In genomic region chr15:79314811-79315210, GRCh38 we compare ENCODE assay signal across 32 cellular contexts. TPM values are rescaled to one million over a fixed set of nuclear protein-coding genes. Genes with fewer than 3 reads are reported as not detected.
DNase-seq lines count a peak whose midpoint lies in the region; ATAC-seq, FAIRE-seq and TF ChIP-seq lines count a peak whose summit lies in the region.
"Had no signal": no experiment of that assay in that cellular context is flagged by ENCODE, and none has a peak within 500 bp of the region (broad histone marks: within the 10 kb centered on the region; RNA-seq: fewer than 3 reads in every experiment).

No MANE protein-coding gene starts in this region.

- TF ChIP-seq POLR2A in HCT116 (IDR thresholded peaks at IDR 0.05; ENCODE audit: borderline replicate concordance, extremely low read depth, insufficient read depth, insufficient read length) = no peak

- no TSS peak for BruUV-seq in HCT116 (replicated peaks; lab: Mats Ljungman, UMichigan)

- H3K27ac ChIP-seq in HCT116 (ENCODE audit: low read depth, low read length) (no peak overlapping the region), RWPE2 (ENCODE audit: poor library complexity, severe bottlenecking) (peak overlapping the region; percentile 11), keratinocyte (ENCODE audit: control insufficient read depth, insufficient read depth, low read length) (peak overlapping the region; percentile 65), colonic mucosa (no peak overlapping the region)
- no peak overlapping the region for H3K27ac ChIP-seq in CD8-positive, alpha-beta memory T cell (ENCODE audit: low read depth, low read length)
- H3K27ac ChIP-seq: right atrium auricular region, thoracic aorta had no signal

- ATAC-seq in HCT116 = no peak
- ATAC-seq in RWPE2 (ENCODE audit: low read depth) = no peak
- ATAC-seq in stimulated activated naive B cell treated with anti-CD40 and anti-IgM and Interleukin-4, amounts not matched to agents 10 μg/mL and 1 μg/mL and 100 μg/mL, for 72 hours (replicated peaks) = no peak
- ATAC-seq in GM18909 (IDR thresholded peaks at IDR 0.05; ENCODE audit: poor library complexity, unreplicated experiment) = no peak
- ATAC-seq: activated CD8-positive, alpha-beta memory T cell treated with anti-CD3 and anti-CD28 coated beads, Interleukin-2, amount 10 ng/mL, durations not matched to agents 7 days and 5 days; left cardiac atrium; stimulated activated memory B cell treated with anti-CD40 and anti-IgM and Interleukin-4, amounts not matched to agents 10 μg/mL and 1 μg/mL and 100 μg/mL, for 72 hours had no signal

- intact Hi-C loops in HCT116 (cut with micrococcal nuclease) (no loop called here), colonic mucosa (cut with DNase I) (no loop called here)

- no peaks in the 10 kb centered on the region for H3K9me2 ChIP-seq in HCT116 (ENCODE audit: insufficient read depth)
- H3K9me2 ChIP-seq: SK-N-SH had no signal

- no peaks in the 10 kb centered on the region for H3K9me1 ChIP-seq in keratinocyte (ENCODE audit: control insufficient read depth, extremely low read depth, insufficient read depth, low read length)

- peak overlapping the region; percentile 42 for H3K27ac Mint-ChIP-seq in stimulated activated naive B cell treated with anti-CD40 and anti-IgM and Interleukin-4, amounts not matched to agents 10 μg/mL and 1 μg/mL and 100 μg/mL, for 72 hours
- no peak overlapping the region for H3K27ac Mint-ChIP-seq in CD8-positive, alpha-beta memory T cell
- H3K27ac Mint-ChIP-seq: activated CD4-positive, alpha-beta T cell treated with anti-CD3 and anti-CD28 coated beads, Interleukin-2, amount 10 ng/mL, durations not matched to agents 7 days and 5 days; activated CD8-positive, alpha-beta memory T cell treated with anti-CD3 and anti-CD28 coated beads, Interleukin-2, amount 10 ng/mL, durations not matched to agents 7 days and 5 days; activated naive CD4-positive, alpha-beta T cell treated with anti-CD3 and anti-CD28 coated beads, Interleukin-2, amount 10 ng/mL, durations not matched to agents 7 days and 5 days; nephron; stimulated activated memory B cell treated with anti-CD40 and anti-IgM and Interleukin-4, amounts not matched to agents 10 μg/mL and 1 μg/mL and 100 μg/mL, for 72 hours had no signal

- H3K27me3 ChIP-seq in HCT116 (ENCODE audit: insufficient read depth, low read length) (no peaks in the 10 kb centered on the region), RWPE2 (ENCODE audit: insufficient read depth, poor library complexity, severe bottlenecking) (no peaks in the 10 kb centered on the region), keratinocyte (ENCODE audit: control insufficient read depth, extremely low read depth, insufficient read depth, low read length) (no peaks in the 10 kb centered on the region), colonic mucosa (no peaks in the 10 kb centered on the region)
- no peaks in the 10 kb centered on the region for H3K27me3 ChIP-seq in CD8-positive, alpha-beta memory T cell (ENCODE audit: insufficient read depth, low read length, poor library complexity, severe bottlenecking)
- H3K27me3 ChIP-seq: right atrium auricular region had no signal

- CTCF ChIA-PET in HCT116 (lab: Charles Lee) = no interaction called here
- CTCF ChIA-PET in CD8-positive, alpha-beta memory T cell (lab: Charles Lee) = no interaction called here

- H3K4me1 ChIP-seq in HCT116 (ENCODE audit: control insufficient read depth in 1 of 2, insufficient read depth in 2 of 2, low read length in 2 of 2) (peaks cover 3 to 31% of the 10 kb centered on the region in 2 experiments; a peak in 3 of 4 replicates), RWPE2 (ENCODE audit: insufficient read depth, poor library complexity, severe bottlenecking) (peaks cover 19% of the 10 kb centered on the region), keratinocyte (ENCODE audit: control insufficient read depth, extremely low read depth, insufficient read depth, low read length) (peaks cover 33% of the 10 kb centered on the region), colonic mucosa (peaks cover 7% of the 10 kb centered on the region)
- H3K4me1 ChIP-seq in CD8-positive, alpha-beta memory T cell (ENCODE audit: insufficient read depth, low read length) = peaks cover 20% of the 10 kb centered on the region

- no peak for TF ChIP-seq RAD21 in HCT116 (IDR thresholded peaks at IDR 0.05; ENCODE audit: low read depth)

- RAD21 ChIA-PET in HCT116 (lab: Charles Lee; ENCODE audit: low non-redundant PET in 1 of 2, low total read pairs in 2 of 2, uncharacterized antibody in 2 of 2, unreplicated experiment in 2 of 2) = no interaction called here

- H3K4me2 ChIP-seq in HCT116 (ENCODE audit: low read length) (peak overlapping the region; percentile 15; the same call in 1 of the 2 replicates), keratinocyte (ENCODE audit: control insufficient read depth, extremely low read depth, insufficient read depth, low read depth, low read length) (peak overlapping the region; percentile 63)
- H3K4me2 ChIP-seq: SK-N-SH had no signal

- H3K4me3 ChIP-seq in HCT116 (replicated peaks in 1 of 2; ENCODE audit: low read depth in 1 of 2, low read length in 2 of 2) (no peak overlapping the region), RWPE2 (ENCODE audit: severe bottlenecking) (no peak overlapping the region), keratinocyte (ENCODE audit: control insufficient read depth in 2 of 3, extremely low read depth in 1 of 3, insufficient read depth in 2 of 3, low read depth in 1 of 3, low read length in 3 of 3) (peak overlapping the region in 1 of 3 experiments; percentile 7), colonic mucosa (no peak overlapping the region)
- H3K4me3 ChIP-seq in CD8-positive, alpha-beta memory T cell (ENCODE audit: low read length) = no peak overlapping the region
- H3K4me3 ChIP-seq: right atrium auricular region, thoracic aorta had no signal

- no peak overlapping the region for H3K4me3 Mint-ChIP-seq in stimulated activated naive B cell treated with anti-CD40 and anti-IgM and Interleukin-4, amounts not matched to agents 10 μg/mL and 1 μg/mL and 100 μg/mL, for 72 hours
- peak overlapping the region in 2 of 7 donors; percentile 3 to 23 for H3K4me3 Mint-ChIP-seq in CD8-positive, alpha-beta memory T cell
- H3K4me3 Mint-ChIP-seq: activated CD4-positive, alpha-beta T cell treated with anti-CD3 and anti-CD28 coated beads, Interleukin-2, amount 10 ng/mL, durations not matched to agents 7 days and 5 days; activated CD8-positive, alpha-beta memory T cell treated with anti-CD3 and anti-CD28 coated beads, Interleukin-2, amount 10 ng/mL, durations not matched to agents 7 days and 5 days; activated naive CD4-positive, alpha-beta T cell treated with anti-CD3 and anti-CD28 coated beads, Interleukin-2, amount 10 ng/mL, durations not matched to agents 7 days and 5 days; CD14-positive monocyte; stimulated activated memory B cell treated with anti-CD40 and anti-IgM and Interleukin-4, amounts not matched to agents 10 μg/mL and 1 μg/mL and 100 μg/mL, for 72 hours had no signal

- peaks cover 0 to 2% of the 10 kb centered on the region in 2 donors for H3K9me3 Mint-ChIP-seq in stimulated activated naive B cell treated with anti-CD40 and anti-IgM and Interleukin-4, amounts not matched to agents 10 μg/mL and 1 μg/mL and 100 μg/mL, for 72 hours
- no peaks in the 10 kb centered on the region for H3K9me3 Mint-ChIP-seq in CD8-positive, alpha-beta memory T cell
- H3K9me3 Mint-ChIP-seq: activated CD4-positive, alpha-beta T cell treated with anti-CD3 and anti-CD28 coated beads, Interleukin-2, amount 10 ng/mL, durations not matched to agents 7 days and 5 days; activated naive CD4-positive, alpha-beta T cell treated with anti-CD3 and anti-CD28 coated beads, Interleukin-2, amount 10 ng/mL, durations not matched to agents 7 days and 5 days; stimulated activated memory B cell treated with anti-CD40 and anti-IgM and Interleukin-4, amounts not matched to agents 10 μg/mL and 1 μg/mL and 100 μg/mL, for 72 hours had no signal

- peak; percentile 66 for FAIRE-seq in keratinocyte (lab: Jason Lieb, UNC)
- FAIRE-seq: endometrium, HTR-8/SVneo had no signal

- H3K36me3 ChIP-seq in HCT116 (ENCODE audit: control insufficient read depth in 1 of 2, insufficient read depth in 2 of 2, low read length in 2 of 2) (peaks cover 24 to 59% of the 10 kb centered on the region in 2 experiments), RWPE2 (ENCODE audit: low read depth) (peaks cover 68% of the 10 kb centered on the region), keratinocyte (ENCODE audit: control insufficient read depth in 2 of 2, extremely low read depth in 1 of 2, insufficient read depth in 2 of 2, low read length in 2 of 2) (peaks cover 25 to 42% of the 10 kb centered on the region in 2 experiments), colonic mucosa (peaks cover 3% of the 10 kb centered on the region)
- peaks cover 51% of the 10 kb centered on the region for H3K36me3 ChIP-seq in CD8-positive, alpha-beta memory T cell (ENCODE audit: insufficient read depth, low read length)

- H3K9me3 ChIP-seq in HCT116 (ENCODE audit: control insufficient read depth in 1 of 2, insufficient read depth in 1 of 2, low read depth in 1 of 2, low read length in 2 of 2) = no peaks in the 10 kb centered on the region
- H3K9me3 ChIP-seq in RWPE2 (ENCODE audit: severe bottlenecking) = no peaks in the 10 kb centered on the region
- H3K9me3 ChIP-seq in keratinocyte (ENCODE audit: control insufficient read depth, low read depth, low read length) = no peaks in the 10 kb centered on the region
- no peaks in the 10 kb centered on the region for H3K9me3 ChIP-seq in colonic mucosa
- H3K9me3 ChIP-seq in CD8-positive, alpha-beta memory T cell (ENCODE audit: low read length) = no peaks in the 10 kb centered on the region
- H3K9me3 ChIP-seq: right atrium auricular region, SK-N-SH, thoracic aorta had no signal

- POLR2A ChIA-PET in HCT116 (lab: Charles Lee) = no interaction called here
- POLR2A ChIA-PET in CD8-positive, alpha-beta memory T cell (lab: Charles Lee) = no interaction called here

- DNase-seq in HCT116 (ENCODE audit: low read depth, low spot score) (no peak), RWPE2 (ENCODE audit: low spot score) (no peak), keratinocyte (ENCODE audit: low read depth, low spot score) (no peak), colonic mucosa (no peak), DMS 273 treated with DMSO at 0.1 percent for 48 hours (lab: John Stamatoyannopoulos, UW) (no peak)
- DNase-seq in stimulated activated naive B cell treated with anti-CD40 and anti-IgM and Interleukin-4, amounts not matched to agents 10 μg/mL and 1 μg/mL and 100 μg/mL, for 72 hours = no peak
- DNase-seq in CD8-positive, alpha-beta memory T cell = no peak
- DNase-seq: activated CD4-positive, alpha-beta T cell treated with anti-CD3 and anti-CD28 coated beads, Interleukin-2, amount 10 ng/mL, durations not matched to agents 7 days and 5 days; activated CD8-positive, alpha-beta memory T cell treated with anti-CD3 and anti-CD28 coated beads, Interleukin-2, amount 10 ng/mL, durations not matched to agents 7 days and 5 days; activated naive CD4-positive, alpha-beta T cell treated with anti-CD3 and anti-CD28 coated beads, Interleukin-2, amount 10 ng/mL, durations not matched to agents 7 days and 5 days; dermis blood vessel endothelial cell; GDM1; GOT3; head of caudate nucleus; Kasumi-1; left cardiac atrium; NCI-H1092; NCI-H187 treated with DMSO at 0.1 percent for 48 hours; NCI-H69; SK-N-SH; stimulated activated CD4-positive, alpha-beta T cell treated with anti-CD3 and anti-CD28 coated beads, Interleukin-4, amount 100 ng/mL, for 1 hour; T-helper 2 cell had no signal

- dilution Hi-C loops in keratinocyte (cut with MboI; ENCODE audit: extremely low pct_ligation_motif_present, low sequenced_read_pairs) = no loop called here

- TF ChIP-seq CTCF in HCT116 (IDR thresholded peaks at IDR 0.05 in 2 of 3, conservative IDR thresholded peaks at IDR 0.05 in 1 of 3; ENCODE audit: borderline replicate concordance in 1 of 3, insufficient read depth in 1 of 3, low read depth in 2 of 3, low read length in 2 of 3) (no peak), RWPE2 (IDR thresholded peaks at IDR 0.05; ENCODE audit: poor library complexity, severe bottlenecking) (no peak), keratinocyte (optimal IDR thresholded peaks at IDR 0.05 in 1 of 3, IDR thresholded peaks at IDR 0.05 in 1 of 3, conservative IDR thresholded peaks at IDR 0.05 in 1 of 3; ENCODE audit: extremely low read depth in 1 of 3, insufficient read depth in 2 of 3, low read length in 3 of 3) (no peak), colonic mucosa (IDR thresholded peaks at IDR 0.05) (no peak)

- peaks cover 38 to 58% of the 10 kb centered on the region in 2 donors for H3K4me1 Mint-ChIP-seq in stimulated activated naive B cell treated with anti-CD40 and anti-IgM and Interleukin-4, amounts not matched to agents 10 μg/mL and 1 μg/mL and 100 μg/mL, for 72 hours
- H3K4me1 Mint-ChIP-seq in CD8-positive, alpha-beta memory T cell = peaks cover 68 to 87% (median 82%) of the 10 kb centered on the region in 3 donors

- H3K36me3 Mint-ChIP-seq in stimulated activated naive B cell treated with anti-CD40 and anti-IgM and Interleukin-4, amounts not matched to agents 10 μg/mL and 1 μg/mL and 100 μg/mL, for 72 hours = peaks cover 64 to 70% of the 10 kb centered on the region in 2 donors
- peaks cover 36 to 72% (median 46%) of the 10 kb centered on the region in 3 donors for H3K36me3 Mint-ChIP-seq in CD8-positive, alpha-beta memory T cell

- H2AFZ ChIP-seq in HCT116 (ENCODE audit: low read depth, low read length, poor library complexity, severe bottlenecking) (no peak overlapping the region), keratinocyte (ENCODE audit: control insufficient read depth, low read length) (no peak overlapping the region)

- H3K79me2 ChIP-seq in HCT116 (ENCODE audit: insufficient read depth, low read length) (peaks cover 84% of the 10 kb centered on the region), keratinocyte (ENCODE audit: control insufficient read depth, insufficient read depth, low read length) (peaks cover 71% of the 10 kb centered on the region)

- H3K27me3 Mint-ChIP-seq in stimulated activated naive B cell treated with anti-CD40 and anti-IgM and Interleukin-4, amounts not matched to agents 10 μg/mL and 1 μg/mL and 100 μg/mL, for 72 hours = no peaks in the 10 kb centered on the region
- no peaks in the 10 kb centered on the region for H3K27me3 Mint-ChIP-seq in CD8-positive, alpha-beta memory T cell
- H3K27me3 Mint-ChIP-seq: stimulated activated memory B cell treated with anti-CD40 and anti-IgM and Interleukin-4, amounts not matched to agents 10 μg/mL and 1 μg/mL and 100 μg/mL, for 72 hours had no signal

- H4K20me1 ChIP-seq in HCT116 (ENCODE audit: insufficient read depth) = no peaks in the 10 kb centered on the region
- H4K20me1 ChIP-seq in keratinocyte (ENCODE audit: control insufficient read depth, extremely low read depth, insufficient read depth, low read length) = no peaks in the 10 kb centered on the region

- H3K9ac ChIP-seq in HCT116 (ENCODE audit: low read length) (no peak overlapping the region), keratinocyte (ENCODE audit: control insufficient read depth, extremely low read depth, insufficient read depth, low read length) (no peak overlapping the region), colonic mucosa (ENCODE audit: low read depth in 2 of 2, low read length in 2 of 2) (no peak overlapping the region)
- H3K9ac ChIP-seq: SK-N-SH had no signal

RNA-seq across cellular contexts. Expression of gene TMED3, which starts 3.9 kb away (rescaled TPM):
- total RNA-seq in HCT116 (2021; ENCODE audit: unreplicated experiment) (53.6 TPM), colonic mucosa (10 to 100 TPM; 84.7 to 96.0 TPM)
- 62.6 and 81.8 TPM in 2 replicates for polyA plus RNA-seq in HCT116 (2012)
- polyA plus RNA-seq in keratinocyte = 137 to 203 TPM (median 144 TPM) in 3 replicates
- 57.0 TPM for polyA plus RNA-seq in keratinocyte (2011; ENCODE audit: low read depth)
- 136 and 167 TPM in 2 replicates for polyA plus RNA-seq in keratinocyte (2011; cell fraction: cytosol; rRNA removed)
- 111 and 128 TPM in 2 replicates for polyA plus RNA-seq in keratinocyte (2011; cell fraction: nucleus; rRNA removed)
- 103 and 125 TPM in 2 replicates for polyA plus RNA-seq in keratinocyte (2012; ENCODE audit: low replicate concordance)
- polyA minus RNA-seq in keratinocyte = 90.9 to 109 TPM (median 93.1 TPM) in 3 replicates
- 111 TPM for polyA minus RNA-seq in keratinocyte (2011; cell fraction: cytosol; rRNA and poly(A)+ RNA removed)
- 44.2 and 46.1 TPM in 2 replicates for polyA minus RNA-seq in keratinocyte (2011; cell fraction: nucleus; rRNA and poly(A)+ RNA removed)
- 10 to 100 TPM; 46.9 to 53.2 TPM for total RNA-seq in CD8-positive, alpha-beta memory T cell
- polyA plus RNA-seq in CD8-positive, alpha-beta memory T cell = 53.5 TPM

RNA-seq across cellular contexts. Expression of gene ANKRD34C, which starts 32.3 kb away (rescaled TPM):
- total RNA-seq in HCT116 (2021; ENCODE audit: unreplicated experiment) (not detected), colonic mucosa (not detected)
- not detected in 2 replicates for polyA plus RNA-seq in HCT116 (2012)
- polyA plus RNA-seq in keratinocyte = not detected in 3 replicates
- polyA plus RNA-seq in keratinocyte (2011; ENCODE audit: low read depth) = not detected
- polyA plus RNA-seq in keratinocyte (2011; cell fraction: cytosol; rRNA removed) = not detected in 2 replicates
- not detected in 2 replicates for polyA plus RNA-seq in keratinocyte (2011; cell fraction: nucleus; rRNA removed)
- polyA plus RNA-seq in keratinocyte (2012; ENCODE audit: low replicate concordance) = not detected in 2 replicates
- not detected in 3 replicates for polyA minus RNA-seq in keratinocyte
- not detected for polyA minus RNA-seq in keratinocyte (2011; cell fraction: cytosol; rRNA and poly(A)+ RNA removed)
- not detected in 2 replicates for polyA minus RNA-seq in keratinocyte (2011; cell fraction: nucleus; rRNA and poly(A)+ RNA removed)
- not detected for total RNA-seq in CD8-positive, alpha-beta memory T cell
- polyA plus RNA-seq in CD8-positive, alpha-beta memory T cell = not detected
- total RNA-seq: activated CD4-positive, alpha-beta T cell treated with anti-CD3 and anti-CD28 coated beads, Interleukin-2, amount 10 ng/mL, durations not matched to agents 7 days and 5 days; activated CD8-positive, alpha-beta memory T cell treated with anti-CD3 and anti-CD28 coated beads, Interleukin-2, amount 10 ng/mL, durations not matched to agents 7 days and 5 days; dermis blood vessel endothelial cell; RPMI7951; thoracic aorta had no signal
- polyA plus RNA-seq: AG04450, CD14-positive monocyte, SK-N-SH had no signal

Comparison
In these comparisons a context has a peak if more than half of its experiments do, and no peak if none do; other contexts are left out.
1. H3K27ac ChIP-seq: peak in RWPE2 (single experiment) and keratinocyte (single experiment); none in HCT116 (single experiment), colonic mucosa (single experiment) and CD8-positive, alpha-beta memory T cell (single experiment).